In the genomic region with DNA sequence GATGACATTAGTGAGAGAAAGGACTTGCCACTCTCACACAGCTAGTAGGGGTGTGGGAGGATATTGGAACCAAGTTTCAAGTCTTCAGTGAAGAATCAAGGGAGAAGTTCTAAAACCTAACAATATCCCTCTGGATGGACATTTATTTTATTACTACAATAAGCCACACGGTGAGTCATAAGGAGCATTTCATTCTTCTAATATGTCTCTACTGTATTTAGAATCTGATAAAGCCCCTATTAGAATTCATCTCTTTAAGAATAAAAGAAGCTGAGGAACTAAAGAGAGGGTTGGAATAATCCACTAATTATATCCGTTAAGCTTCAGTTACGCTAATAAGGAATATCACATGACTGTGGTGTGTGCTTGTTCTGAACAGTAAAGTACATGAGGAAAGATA, we compare ENCODE assay signal across 28 cellular contexts. TPM values are rescaled to one million over a fixed set of nuclear protein-coding genes. Genes with fewer than 3 reads are reported as not detected.
"Had no signal": no experiment of that assay in that cellular context is flagged by ENCODE, and none has a peak within 500 bp of the region (broad histone marks: within the 10 kb centered on the region; RNA-seq: fewer than 3 reads in every experiment).

No MANE protein-coding gene starts in this region.

- H3K27ac ChIP-seq: adrenal gland, body of pancreas, SJCRH30, SK-N-MC had no signal

- H3K4me3 ChIP-seq: adrenal gland, body of pancreas, SJCRH30, SK-N-MC had no signal

- ATAC-seq: activated naive CD4-positive, alpha-beta T cell treated with anti-CD3 and anti-CD28 coated beads, Interleukin-2, amount 50 U/mL, for 72 hours; activated T-cell treated with anti-CD3 and anti-CD28 coated beads, Interleukin-2, amount 50 U/mL, for 4 hours; body of pancreas; Panc1 had no signal

- H3K9me3 ChIP-seq: adrenal gland, body of pancreas, SJCRH30 had no signal

- DNase-seq: activated CD4-positive, alpha-beta T cell treated with anti-CD3 and anti-CD28 coated beads, Interleukin-2, amount 10 ng/mL, durations not matched to agents 24 days and 14 days; activated CD4-positive, alpha-beta T cell treated with anti-CD3 and anti-CD28 coated beads, Interleukin-2, amount 50 U/mL, for 4 hours; activated CD8-positive, alpha-beta memory T cell treated with anti-CD3 and anti-CD28 coated beads, Interleukin-2, amount 50 U/mL, for 4 hours; activated gamma-delta T cell treated with Interleukin-2 at 50 U/mL for 16 hours; activated naive CD4-positive, alpha-beta T cell treated with anti-CD3 and anti-CD28 coated beads for 36 hours; activated T-cell treated with anti-CD3 and anti-CD28 coated beads for 4 hours; activated T-cell treated with anti-CD3 and anti-CD28 coated beads, Interleukin-2, amount 50 U/mL, for 4 hours; adrenal gland; body of pancreas; central memory CD4-positive, alpha-beta T cell; MM.1S; MV-4-11; NCI-H1092; NCI-H1436 treated with DMSO at 0.1 percent for 48 hours; NCI-H1694 treated with DMSO at 0.1 percent for 48 hours; NCI-H2029; NCI-H2171 treated with DMSO at 0.1 percent for 48 hours; NCI-H2227 treated with DMSO at 0.1 percent for 48 hours; NCI-H446; NCI-H510A treated with DMSO at 0.1 percent for 48 hours; NCI-H526 treated with DMSO at 0.1 percent for 48 hours; NCI-H774; SHP77; SJCRH30 had no signal

- H3K36me3 ChIP-seq: adrenal gland, SJCRH30 had no signal

- H3K27me3 ChIP-seq: adrenal gland, body of pancreas, SJCRH30 had no signal

RNA-seq across cellular contexts. Expression of gene ATRNL1, which starts 40.9 kb away (rescaled TPM):
- total RNA-seq: activated naive CD4-positive, alpha-beta T cell treated with anti-CD3 and anti-CD28 coated beads for 36 hours; activated T-helper 1 cell treated with anti-CD3 and anti-CD28 coated beads, Interleukin-12 subunit alpha, Interleukin-12 subunit beta, Interleukin-2, Interleukin-4 antibody, amounts not matched to agents 30 ng/mL and 10 ng/mL and 1 ng/mL, durations not matched to agents 14 hours and 24 hours and 36 hours had no signal
